Comparison of ENCODE assay signal across 15 cellular contexts in the genomic region with DNA sequence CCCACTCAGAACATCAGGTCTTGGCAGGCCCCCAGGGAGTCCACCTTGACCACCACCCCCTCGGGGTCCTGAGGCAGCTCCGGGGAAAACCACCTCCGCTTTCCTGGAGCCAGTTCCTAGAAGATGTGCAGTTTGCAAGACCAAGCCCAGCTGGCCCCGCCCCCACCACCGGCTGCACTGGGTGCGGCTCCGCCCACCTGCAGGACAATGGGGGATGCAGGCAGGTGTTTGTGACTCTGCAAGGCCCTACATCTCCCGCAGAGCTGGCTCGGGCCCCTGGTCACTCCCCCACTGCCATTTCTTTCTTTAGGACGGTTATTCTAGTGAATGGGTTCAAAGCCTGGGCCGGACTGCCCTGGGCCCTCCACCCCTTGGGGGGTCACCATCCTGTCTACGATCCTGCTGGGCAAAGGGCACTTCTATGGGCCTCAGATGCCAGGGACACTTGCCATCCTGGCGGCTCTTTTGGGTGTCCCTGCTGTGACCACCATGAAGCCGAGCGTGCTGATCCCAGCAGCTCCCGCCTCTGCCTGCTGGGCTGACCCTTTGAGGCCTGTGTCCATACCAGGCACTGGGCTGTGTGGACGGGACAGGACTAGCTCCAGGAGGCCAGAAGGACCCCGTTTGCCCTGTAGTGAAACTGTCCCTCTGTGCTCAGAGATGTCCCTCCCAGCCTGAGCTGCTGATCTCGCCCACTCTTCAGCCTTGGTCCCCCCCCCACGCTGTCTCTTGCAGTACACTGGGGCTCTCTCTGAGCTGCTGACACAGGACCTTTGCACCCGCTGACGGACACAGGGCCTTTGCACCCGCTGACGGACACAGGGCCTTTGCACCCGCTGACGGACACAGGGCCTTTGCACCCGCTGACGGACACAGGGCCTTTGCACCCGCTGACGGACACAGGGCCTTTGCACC. TPM values are rescaled to one million over a fixed set of nuclear protein-coding genes. Genes with fewer than 3 reads are reported as not detected.
DNase-seq lines count a peak whose midpoint lies in the region; ATAC-seq and TF ChIP-seq lines count a peak whose summit lies in the region.
"Had no signal": no experiment of that assay in that cellular context is flagged by ENCODE, and none has a peak within 500 bp of the region (broad histone marks: within the 10 kb centered on the region; RNA-seq: fewer than 3 reads in every experiment).

No MANE protein-coding gene starts in this region.

- no peaks in the 10 kb centered on the region for H3K36me3 Mint-ChIP-seq in neural crest cell (ENCODE audit: low read depth)
- H3K36me3 Mint-ChIP-seq: CD4-positive, alpha-beta memory T cell had no signal

- ATAC-seq in HG03442 (IDR thresholded peaks at IDR 0.05; ENCODE audit: unreplicated experiment): no peak
- ATAC-seq: body of pancreas had no signal

- no peaks in the 10 kb centered on the region for H3K36me3 ChIP-seq in NT2/D1 (ENCODE audit: insufficient read depth, insufficient read length, low read length)

- H3K4me3 Mint-ChIP-seq in neural crest cell: peak overlapping the region; percentile 31

- H3K27me3 Mint-ChIP-seq in neural crest cell (ENCODE audit: low read depth): peaks cover 22% of the 10 kb centered on the region
- H3K27me3 Mint-ChIP-seq: CD4-positive, alpha-beta memory T cell had no signal

- peak overlapping the region; percentile 44 for H3K9ac ChIP-seq in NT2/D1 (ENCODE audit: insufficient read length, low read depth)

- peaks cover 8% of the 10 kb centered on the region for H3K4me1 Mint-ChIP-seq in neural crest cell

- POLR2A ChIA-PET in RWPE1 (lab: Yijun Ruan, JAX; ENCODE audit: low non-redundant PET): interaction anchor here (0.6 kb wide), 1 partner anchor 16 kb away, joined by 4 read pairs; no protein-coding TSS in a partner anchor

- no peak overlapping the region for H3K27ac Mint-ChIP-seq in neural crest cell (ENCODE audit: unreplicated experiment)
- H3K27ac Mint-ChIP-seq: CD4-positive, alpha-beta memory T cell had no signal

- TF ChIP-seq CTCF in neural crest cell (conservative IDR thresholded peaks at IDR 0.05) (no peak), RWPE1 (conservative IDR thresholded peaks at IDR 0.05; ENCODE audit: low read depth) (no peak)

- CTCF ChIA-PET in RWPE1 (lab: Yijun Ruan, JAX): interaction anchor here (0.6 to 0.7 kb wide), 3 partner anchors 43 to 944 kb away, joined by 3 to 4 read pairs (median 3); no protein-coding TSS in a partner anchor

- peak; percentile 67 for DNase-seq in NCI-H1436 (lab: John Stamatoyannopoulos, UW)
- no peak for DNase-seq in NCI-H1436 treated with DMSO at 0.1 percent for 48 hours (lab: John Stamatoyannopoulos, UW)
- peak; percentile 40 to 74 for DNase-seq in NCI-H187 (lab: John Stamatoyannopoulos, UW)
- DNase-seq in NT2/D1 (ENCODE audit: low read depth, low spot score): no peak
- no peak for DNase-seq in neural crest cell (ENCODE audit: low read depth, low spot score)
- no peak for DNase-seq in stimulated activated CD4-positive, alpha-beta T cell treated with anti-CD3 and anti-CD28 coated beads, Interleukin-2, amount 100 ng/mL, for 24 hours
- no peak for DNase-seq in RWPE1 (ENCODE audit: low spot score)
- DNase-seq: 8988T; activated naive CD4-positive, alpha-beta T cell; body of pancreas; CD4-positive, alpha-beta memory T cell; HCEC 1CT; occipital lobe; stimulated activated naive CD4-positive, alpha-beta T cell treated with Interleukin-2 at 50 U/mL for 16 hours had no signal

- no peaks in the 10 kb centered on the region for H3K9me3 Mint-ChIP-seq in neural crest cell
- H3K9me3 Mint-ChIP-seq: CD4-positive, alpha-beta memory T cell had no signal

- H3K27me3 ChIP-seq in NT2/D1 (ENCODE audit: insufficient read depth, insufficient read length): peaks cover 3% of the 10 kb centered on the region
- H3K27me3 ChIP-seq: body of pancreas had no signal

- no peak overlapping the region for H3K27ac ChIP-seq in RWPE1
- H3K27ac ChIP-seq: body of pancreas had no signal

- H3K4me1 ChIP-seq in NT2/D1 (ENCODE audit: insufficient read depth, insufficient read length): peaks cover 52% of the 10 kb centered on the region

- H3K9me3 ChIP-seq in NT2/D1 (ENCODE audit: insufficient read depth, low read length): no peaks in the 10 kb centered on the region
- H3K9me3 ChIP-seq: body of pancreas had no signal

- H3K4me3 ChIP-seq in NT2/D1 (ENCODE audit: insufficient read length, low read depth): peak overlapping the region; percentile 9
- H3K4me3 ChIP-seq: body of pancreas had no signal

RNA-seq across cellular contexts. Expression of a gene that starts 5.9 kb away (rescaled TPM):
- 8.1 and 8.6 TPM in 2 replicates for total RNA-seq in neural crest cell

RNA-seq across cellular contexts. Expression of a gene that starts 17.7 kb away (rescaled TPM):
- 37.4 and 39.0 TPM in 2 replicates for total RNA-seq in neural crest cell

Comparison
In these comparisons a context has a peak if more than half of its experiments do, and no peak if none do; other contexts are left out.
1. DNase-seq: peak in NCI-H1436 (single experiment) and NCI-H187 (2 of 2); none in NCI-H1436 treated with DMSO at 0.1 percent for 48 hours (single experiment), NT2/D1 (single experiment), neural crest cell (single experiment), stimulated activated CD4-positive, alpha-beta T cell treated with anti-CD3 and anti-CD28 coated beads, Interleukin-2, amount 100 ng/mL, for 24 hours (0 of 2) and RWPE1 (single experiment).